1 cellular context compared by ENCODE assay signal in the genomic region with DNA sequence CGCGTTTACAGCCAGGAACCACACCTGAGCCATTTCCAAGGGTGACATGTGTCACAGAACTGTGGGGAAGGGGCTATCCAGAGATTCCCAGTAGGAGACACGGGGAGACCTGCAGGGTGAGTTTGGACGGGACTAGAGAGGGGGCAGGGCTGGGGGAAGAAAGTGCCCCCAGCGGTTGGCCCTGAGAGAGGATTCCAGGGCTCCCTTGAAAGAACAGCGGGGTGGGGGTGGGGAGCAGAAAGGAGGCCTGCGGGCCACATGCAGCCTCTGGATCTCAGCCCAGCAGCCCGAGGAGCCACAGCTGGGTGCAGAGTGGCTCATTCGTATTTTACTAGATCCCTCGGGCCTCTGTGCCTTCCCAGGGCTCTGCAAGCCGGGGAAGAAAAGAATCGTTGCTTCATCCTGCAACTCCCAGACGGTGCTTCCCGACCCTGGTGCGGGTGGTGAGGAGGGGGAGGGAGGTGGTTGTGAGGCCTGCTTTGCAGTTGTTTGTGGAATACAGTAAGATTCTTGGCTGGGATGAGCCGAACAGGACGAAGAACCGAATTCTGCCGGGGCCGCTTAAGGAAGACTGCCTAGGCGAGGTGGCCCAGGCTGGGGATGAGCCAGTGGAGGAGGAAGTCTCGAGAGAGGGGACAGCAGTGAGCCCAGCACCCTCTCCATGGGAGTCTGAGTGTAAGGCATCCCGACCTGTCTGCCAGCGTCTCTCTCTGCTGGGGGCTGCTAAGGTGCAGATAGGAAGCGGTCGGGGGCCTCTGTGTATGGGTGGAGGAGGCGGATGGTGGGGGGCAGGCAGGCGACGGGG.
TF ChIP-seq lines count a peak whose summit lies in the region.

No MANE protein-coding gene starts in this region.

TF ChIP-seq in WTC11, 78 proteins besides CTCF, POLR2A, EP300 and RAD21 (continued from another document):
- TF ChIP-seq, protein P1, sequence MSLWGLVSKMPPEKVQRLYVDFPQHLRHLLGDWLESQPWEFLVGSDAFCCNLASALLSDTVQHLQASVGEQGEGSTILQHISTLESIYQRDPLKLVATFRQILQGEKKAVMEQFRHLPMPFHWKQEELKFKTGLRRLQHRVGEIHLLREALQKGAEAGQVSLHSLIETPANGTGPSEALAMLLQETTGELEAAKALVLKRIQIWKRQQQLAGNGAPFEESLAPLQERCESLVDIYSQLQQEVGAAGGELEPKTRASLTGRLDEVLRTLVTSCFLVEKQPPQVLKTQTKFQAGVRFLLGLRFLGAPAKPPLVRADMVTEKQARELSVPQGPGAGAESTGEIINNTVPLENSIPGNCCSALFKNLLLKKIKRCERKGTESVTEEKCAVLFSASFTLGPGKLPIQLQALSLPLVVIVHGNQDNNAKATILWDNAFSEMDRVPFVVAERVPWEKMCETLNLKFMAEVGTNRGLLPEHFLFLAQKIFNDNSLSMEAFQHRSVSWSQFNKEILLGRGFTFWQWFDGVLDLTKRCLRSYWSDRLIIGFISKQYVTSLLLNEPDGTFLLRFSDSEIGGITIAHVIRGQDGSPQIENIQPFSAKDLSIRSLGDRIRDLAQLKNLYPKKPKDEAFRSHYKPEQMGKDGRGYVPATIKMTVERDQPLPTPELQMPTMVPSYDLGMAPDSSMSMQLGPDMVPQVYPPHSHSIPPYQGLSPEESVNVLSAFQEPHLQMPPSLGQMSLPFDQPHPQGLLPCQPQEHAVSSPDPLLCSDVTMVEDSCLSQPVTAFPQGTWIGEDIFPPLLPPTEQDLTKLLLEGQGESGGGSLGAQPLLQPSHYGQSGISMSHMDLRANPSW (CRISPR knock-in tag; conservative IDR thresholded peaks at IDR 0.05; ENCODE audit: low read depth), result no peak
- TF ChIP-seq, protein P2, sequence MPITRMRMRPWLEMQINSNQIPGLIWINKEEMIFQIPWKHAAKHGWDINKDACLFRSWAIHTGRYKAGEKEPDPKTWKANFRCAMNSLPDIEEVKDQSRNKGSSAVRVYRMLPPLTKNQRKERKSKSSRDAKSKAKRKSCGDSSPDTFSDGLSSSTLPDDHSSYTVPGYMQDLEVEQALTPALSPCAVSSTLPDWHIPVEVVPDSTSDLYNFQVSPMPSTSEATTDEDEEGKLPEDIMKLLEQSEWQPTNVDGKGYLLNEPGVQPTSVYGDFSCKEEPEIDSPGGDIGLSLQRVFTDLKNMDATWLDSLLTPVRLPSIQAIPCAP (CRISPR knock-in tag; IDR thresholded peaks at IDR 0.05), result no peak
- peak; percentile 56 for TF ChIP-seq ZNF423 (CRISPR knock-in tag; IDR thresholded peaks at IDR 0.05)
- TF ChIP-seq MYBL2 (CRISPR knock-in tag; IDR thresholded peaks at IDR 0.05), result no peak
- TF ChIP-seq, protein P3, sequence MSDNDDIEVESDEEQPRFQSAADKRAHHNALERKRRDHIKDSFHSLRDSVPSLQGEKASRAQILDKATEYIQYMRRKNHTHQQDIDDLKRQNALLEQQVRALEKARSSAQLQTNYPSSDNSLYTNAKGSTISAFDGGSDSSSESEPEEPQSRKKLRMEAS (CRISPR knock-in tag; IDR thresholded peaks at IDR 0.05), result 0 out of 2 replicates have a peak, but pooled peaks have one; percentile 33
- TF ChIP-seq, protein P4, sequence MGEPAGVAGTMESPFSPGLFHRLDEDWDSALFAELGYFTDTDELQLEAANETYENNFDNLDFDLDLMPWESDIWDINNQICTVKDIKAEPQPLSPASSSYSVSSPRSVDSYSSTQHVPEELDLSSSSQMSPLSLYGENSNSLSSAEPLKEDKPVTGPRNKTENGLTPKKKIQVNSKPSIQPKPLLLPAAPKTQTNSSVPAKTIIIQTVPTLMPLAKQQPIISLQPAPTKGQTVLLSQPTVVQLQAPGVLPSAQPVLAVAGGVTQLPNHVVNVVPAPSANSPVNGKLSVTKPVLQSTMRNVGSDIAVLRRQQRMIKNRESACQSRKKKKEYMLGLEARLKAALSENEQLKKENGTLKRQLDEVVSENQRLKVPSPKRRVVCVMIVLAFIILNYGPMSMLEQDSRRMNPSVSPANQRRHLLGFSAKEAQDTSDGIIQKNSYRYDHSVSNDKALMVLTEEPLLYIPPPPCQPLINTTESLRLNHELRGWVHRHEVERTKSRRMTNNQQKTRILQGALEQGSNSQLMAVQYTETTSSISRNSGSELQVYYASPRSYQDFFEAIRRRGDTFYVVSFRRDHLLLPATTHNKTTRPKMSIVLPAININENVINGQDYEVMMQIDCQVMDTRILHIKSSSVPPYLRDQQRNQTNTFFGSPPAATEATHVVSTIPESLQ (CRISPR knock-in tag; IDR thresholded peaks at IDR 0.05), result no peak
- TF ChIP-seq ZNF671 (CRISPR knock-in tag; IDR thresholded peaks at IDR 0.05), result no peak
- TF ChIP-seq, protein P5, sequence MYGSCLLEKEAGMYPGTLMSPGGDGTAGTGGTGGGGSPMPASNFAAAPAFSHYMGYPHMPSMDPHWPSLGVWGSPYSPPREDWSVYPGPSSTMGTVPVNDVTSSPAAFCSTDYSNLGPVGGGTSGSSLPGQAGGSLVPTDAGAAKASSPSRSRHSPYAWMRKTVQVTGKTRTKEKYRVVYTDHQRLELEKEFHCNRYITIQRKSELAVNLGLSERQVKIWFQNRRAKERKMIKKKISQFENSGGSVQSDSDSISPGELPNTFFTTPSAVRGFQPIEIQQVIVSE (CRISPR knock-in tag; IDR thresholded peaks at IDR 0.05; ENCODE audit: borderline replicate concordance), result no peak
- TF ChIP-seq, protein P6, sequence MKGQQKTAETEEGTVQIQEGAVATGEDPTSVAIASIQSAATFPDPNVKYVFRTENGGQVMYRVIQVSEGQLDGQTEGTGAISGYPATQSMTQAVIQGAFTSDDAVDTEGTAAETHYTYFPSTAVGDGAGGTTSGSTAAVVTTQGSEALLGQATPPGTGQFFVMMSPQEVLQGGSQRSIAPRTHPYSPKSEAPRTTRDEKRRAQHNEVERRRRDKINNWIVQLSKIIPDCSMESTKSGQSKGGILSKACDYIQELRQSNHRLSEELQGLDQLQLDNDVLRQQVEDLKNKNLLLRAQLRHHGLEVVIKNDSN (CRISPR knock-in tag; IDR thresholded peaks at IDR 0.05), result no peak; the same call in 1 of the 2 replicates
